8 cellular contexts compared by ENCODE assay signal in genomic region chr21:26070822-26071425, GRCh38.
DNase-seq lines count a peak whose midpoint lies in the region; ATAC-seq and TF ChIP-seq lines count a peak whose summit lies in the region.

No MANE protein-coding gene starts in this region.

- peaks cover 9% of the 10 kb centered on the region for H4K20me1 ChIP-seq in neural cell (ENCODE audit: insufficient read depth)

- H3K27ac ChIP-seq in neural cell (ENCODE audit: low read length), result no peak overlapping the region

- no peaks in the 10 kb centered on the region for H3K36me3 ChIP-seq in neural cell (ENCODE audit: insufficient read depth, low read length)

- H3K27me3 ChIP-seq in neural cell (ENCODE audit: insufficient read depth, low read depth, low read length), result no peaks in the 10 kb centered on the region

- peak; percentile 74 for ATAC-seq in GM21529 (IDR thresholded peaks at IDR 0.05; ENCODE audit: unreplicated experiment)
- no peak for ATAC-seq in HG02642 (IDR thresholded peaks at IDR 0.05; ENCODE audit: poor library complexity, unreplicated experiment)

- TF ChIP-seq EP300 in neural cell (conservative IDR thresholded peaks at IDR 0.05; ENCODE audit: poor library complexity, severe bottlenecking), result no peak

- peak; percentile 65 for DNase-seq in AG20443 (ENCODE audit: low spot score)
- DNase-seq in dermis blood vessel endothelial cell, result peak; percentile 62
- no peak for DNase-seq in NCI-H2196 (lab: John Stamatoyannopoulos, UW; ENCODE audit: unreplicated experiment)
- DNase-seq in OCI-M1 (lab: John Stamatoyannopoulos, UW), result no peak

- H3F3A ChIP-seq in neural cell (ENCODE audit: insufficient read depth, low read length, poor library complexity, severe bottlenecking), result no peaks in the 10 kb centered on the region

- H3K9me2 ChIP-seq in neural cell (ENCODE audit: insufficient read depth, low read length), result no peaks in the 10 kb centered on the region

- H3K4me2 ChIP-seq in neural cell (ENCODE audit: low read length), result no peak overlapping the region

- peaks cover 77% of the 10 kb centered on the region for H3K79me2 ChIP-seq in neural cell (replicated peaks; ENCODE audit: insufficient read depth, low read length)

- no peak for TF ChIP-seq CTCF in neural cell (IDR thresholded peaks at IDR 0.05; ENCODE audit: poor library complexity, severe bottlenecking)

- H3K4me3 ChIP-seq in neural cell (ENCODE audit: low read length), result peak overlapping the region; percentile 28

- H3K9me3 ChIP-seq in neural cell (ENCODE audit: low read length), result no peaks in the 10 kb centered on the region

- TF ChIP-seq RAD21 in neural cell (conservative IDR thresholded peaks at IDR 0.05), result no peak

- no peak overlapping the region for H3K9ac ChIP-seq in neural cell (ENCODE audit: low read length)

- H2AFZ ChIP-seq in neural cell (ENCODE audit: low read depth, low read length), result no peak overlapping the region

TF ChIP-seq in PFSK-1, 5 proteins besides CTCF, POLR2A, EP300 and RAD21:
- TF ChIP-seq REST (IDR thresholded peaks at IDR 0.05; ENCODE audit: insufficient read depth in 1 of 2, low read depth in 2 of 2, low read length in 2 of 2) (no peak), POLR2AphosphoS5 (IDR thresholded peaks at IDR 0.05; ENCODE audit: low read depth, low read length) (0 out of 2 replicates have a peak, but pooled peaks have one; percentile 37)

TF ChIP-seq in neural cell, 6 proteins besides CTCF, POLR2A, EP300 and RAD21:
- no peak for TF ChIP-seq POLR2AphosphoS5 (IDR thresholded peaks at IDR 0.05)
- TF ChIP-seq SMC3 (conservative IDR thresholded peaks at IDR 0.05; ENCODE audit: poor library complexity), result no peak
- TF ChIP-seq MXI1 (conservative IDR thresholded peaks at IDR 0.05; ENCODE audit: poor library complexity, severe bottlenecking), result no peak
- TF ChIP-seq EZH2 (IDR thresholded peaks at IDR 0.05; ENCODE audit: borderline replicate concordance, insufficient read depth, low read length, poor library complexity, severe bottlenecking), result no peak
- no peak for TF ChIP-seq TAF1 (IDR thresholded peaks at IDR 0.05; ENCODE audit: low read depth)
- no peak for TF ChIP-seq REST (IDR thresholded peaks at IDR 0.05; ENCODE audit: borderline replicate concordance)

Comparison
In these comparisons a context has a peak if more than half of its experiments do, and no peak if none do; other contexts are left out.
1. DNase-seq: peak in AG20443 (single experiment) and dermis blood vessel endothelial cell (single experiment); none in NCI-H2196 (single experiment) and OCI-M1 (single experiment).